Comparison of ENCODE assay signal across 23 cellular contexts in the genomic region with DNA sequence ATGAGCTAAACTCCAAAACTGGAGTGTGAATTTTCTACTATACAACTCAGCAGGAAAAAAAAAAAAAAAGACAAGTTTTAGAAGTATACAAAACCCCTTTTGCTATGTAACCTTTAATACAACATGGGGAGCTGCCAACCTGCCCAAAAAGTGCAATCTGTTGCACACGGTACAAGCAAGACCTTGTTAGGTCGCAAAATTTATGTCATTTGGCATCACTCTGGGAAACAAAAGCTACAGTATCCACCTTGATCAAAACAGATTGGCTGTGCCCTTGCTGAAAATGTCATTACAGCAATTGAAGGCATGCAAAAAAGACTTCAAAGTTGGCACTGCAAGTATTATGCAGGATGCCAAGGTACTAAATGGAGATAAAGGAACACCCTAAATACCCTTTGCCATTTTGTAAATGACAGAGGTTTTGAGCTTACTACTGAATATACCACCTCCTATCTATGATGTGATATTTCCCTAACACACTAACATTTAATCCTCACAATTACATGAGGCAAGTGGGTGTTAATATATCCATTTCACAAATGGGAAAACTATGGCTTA.
"Had no signal": no experiment of that assay in that cellular context is flagged by ENCODE, and none has a peak within 500 bp of the region (broad histone marks: within the 10 kb centered on the region; RNA-seq: fewer than 3 reads in every experiment).

No MANE protein-coding gene starts in this region.

- H3K36me3 ChIP-seq: ovary had no signal

- H3K27ac ChIP-seq: coronary artery, esophagus squamous epithelium, hepatocyte, left lung, lower lobe of right lung, ovary, sigmoid colon, stomach, thyroid gland had no signal

- H3K27me3 ChIP-seq: esophagus squamous epithelium, hepatocyte, left lung, ovary, sigmoid colon, stomach, thyroid gland had no signal

- DNase-seq: dermis blood vessel endothelial cell; effector memory CD8-positive, alpha-beta T cell; erythroblast; esophagus squamous epithelium; foreskin melanocyte; kidney; left cardiac atrium; left lung; lower lobe of right lung; natural killer cell; occipital lobe; ovary; sigmoid colon; stimulated activated CD4-positive, alpha-beta T cell treated with anti-CD3 and anti-CD28 coated beads, Interleukin-2, amount 100 ng/mL, for 24 hours; stimulated activated CD4-positive, alpha-beta T cell treated with anti-CD3 and anti-CD28 coated beads, Interleukin-4, amount 100 ng/mL, for 24 hours; stimulated activated naive CD4-positive, alpha-beta T cell treated with Interleukin-2 at 50 U/mL for 16 hours; stomach; thyroid gland; trophoblast cell had no signal

- H3K9me3 ChIP-seq: esophagus squamous epithelium, left lung, lower lobe of right lung, ovary, sigmoid colon, stomach, thyroid gland had no signal

- H3K4me3 ChIP-seq: coronary artery, esophagus squamous epithelium, hepatocyte, left lung, lower lobe of right lung, ovary, sigmoid colon, stomach, thyroid gland had no signal

- FAIRE-seq: endometrium, kidney had no signal

- H3K4me1 ChIP-seq: left lung, stomach had no signal

- ATAC-seq: effector memory CD8-positive, alpha-beta T cell; lower lobe of right lung; natural killer cell; stimulated activated effector memory CD8-positive, alpha-beta T cell treated with anti-CD3 and anti-CD28 coated beads, Interleukin-12 subunit alpha, Interleukin-12 subunit beta, amount 100 ng/mL, for 72 hours had no signal
